ENCODE assay signal across 9 cellular contexts in genomic region chr2:96839288-96839874, GRCh38. TPM values are rescaled to one million over a fixed set of nuclear protein-coding genes. Genes with fewer than 3 reads are reported as not detected.
DNase-seq lines count a peak whose midpoint lies in the region; ATAC-seq, FAIRE-seq and TF ChIP-seq lines count a peak whose summit lies in the region.
"Had no signal": no experiment of that assay in that cellular context is flagged by ENCODE, and none has a peak within 500 bp of the region (broad histone marks: within the 10 kb centered on the region; RNA-seq: fewer than 3 reads in every experiment).

No MANE protein-coding gene starts in this region.

- H3K27me3 ChIP-seq in left ventricle myocardium inferior (ENCODE audit: low read depth): no peaks in the 10 kb centered on the region
- H3K27me3 ChIP-seq in A673 (replicated peaks; ENCODE audit: insufficient read depth, low read depth, low read length, poor library complexity): no peaks in the 10 kb centered on the region

- H3K9me3 ChIP-seq in left ventricle myocardium inferior (replicated peaks) (no peaks in the 10 kb centered on the region), A673 (ENCODE audit: low read depth, low read length, poor library complexity, severe bottlenecking) (no peaks in the 10 kb centered on the region)

- H3K4me3 ChIP-seq in left ventricle myocardium inferior: no peak overlapping the region
- H3K4me3 ChIP-seq in A673 (ENCODE audit: low read depth, low read length, poor library complexity, severe bottlenecking): no peak overlapping the region

- H3K36me3 Mint-ChIP-seq in activated CD8-positive, alpha-beta T cell treated with anti-CD3 and anti-CD28 coated beads, Interleukin-2, amount 10 ng/mL, durations not matched to agents 7 days and 5 days (ENCODE audit: low read depth): peaks cover 37% of the 10 kb centered on the region

- POLR2A ChIA-PET in activated CD8-positive, alpha-beta T cell treated with anti-CD3 and anti-CD28 coated beads, Interleukin-2, amount 10 ng/mL, durations not matched to agents 7 days and 5 days (lab: Charles Lee): interaction anchor here (0.6 to 2.3 kb wide), 6 partner anchors 8 to 124 kb away, joined by 3 to 12 read pairs (median 4); partner anchors contain the start of gene ANKRD39
- POLR2A ChIA-PET in A673 (lab: Charles Lee; ENCODE audit: low non-redundant PET): no interaction called here

- H3K36me3 ChIP-seq in left ventricle myocardium inferior (peaks cover 30% of the 10 kb centered on the region), A673 (ENCODE audit: insufficient read depth, low read length, poor library complexity, severe bottlenecking) (no peaks in the 10 kb centered on the region)

- H3K9me3 Mint-ChIP-seq in activated CD8-positive, alpha-beta T cell treated with anti-CD3 and anti-CD28 coated beads, Interleukin-2, amount 10 ng/mL, durations not matched to agents 7 days and 5 days (ENCODE audit: insufficient read depth): no peaks in the 10 kb centered on the region

- FAIRE-seq in H54 (lab: Jason Lieb, UNC): no peak
- FAIRE-seq: endometrium had no signal

- intact Hi-C loops in left ventricle myocardium inferior (cut with micrococcal nuclease): no loop called here
- intact Hi-C loops in A673 (cut with micrococcal nuclease; ENCODE audit: unreplicated experiment): no loop called here

- peak overlapping the region; percentile 56 for H3K4me3 Mint-ChIP-seq in activated CD8-positive, alpha-beta T cell treated with anti-CD3 and anti-CD28 coated beads, Interleukin-2, amount 10 ng/mL, durations not matched to agents 7 days and 5 days

- no TSS peak for BruUV-seq in A673 (replicated peaks; lab: Mats Ljungman, UMichigan)

- TF ChIP-seq CTCF in left ventricle myocardium inferior (IDR thresholded peaks at IDR 0.05; ENCODE audit: borderline replicate concordance) (no peak), A673 (conservative IDR thresholded peaks at IDR 0.05; ENCODE audit: low read depth, low read length) (no peak)

- H3K27me3 Mint-ChIP-seq in activated CD8-positive, alpha-beta T cell treated with anti-CD3 and anti-CD28 coated beads, Interleukin-2, amount 10 ng/mL, durations not matched to agents 7 days and 5 days (ENCODE audit: low read depth): no peaks in the 10 kb centered on the region

- H3K4me1 Mint-ChIP-seq in activated CD8-positive, alpha-beta T cell treated with anti-CD3 and anti-CD28 coated beads, Interleukin-2, amount 10 ng/mL, durations not matched to agents 7 days and 5 days (ENCODE audit: low read depth): peaks cover 29% of the 10 kb centered on the region

- peak; percentile 90 for DNase-seq in activated CD8-positive, alpha-beta T cell treated with anti-CD3 and anti-CD28 coated beads, Interleukin-2, amount 10 ng/mL, durations not matched to agents 7 days and 5 days
- DNase-seq in left ventricle myocardium inferior: peak; percentile 57
- DNase-seq in stimulated activated CD8-positive, alpha-beta memory T cell treated with anti-CD3 and anti-CD28 coated beads, Interleukin-15, amount 100 ng/mL, for 1 hour (ENCODE audit: low read depth): peak; percentile 48
- no peak for DNase-seq in H54 (ENCODE audit: insufficient read length, low spot score)
- DNase-seq in A673 (ENCODE audit: low spot score): no peak
- no peak for DNase-seq in NCI-H1048 (lab: John Stamatoyannopoulos, UW)

- CTCF ChIA-PET in activated CD8-positive, alpha-beta T cell treated with anti-CD3 and anti-CD28 coated beads, Interleukin-2, amount 10 ng/mL, durations not matched to agents 7 days and 5 days (lab: Charles Lee): interaction anchor here (0.8 to 2.6 kb wide), 4 partner anchors 19 to 124 kb away, joined by 4 to 10 read pairs (median 4); partner anchors contain the start of genes ANKRD39 and CNNM3
- CTCF ChIA-PET in A673 (lab: Charles Lee): no interaction called here

- peaks cover 49% of the 10 kb centered on the region for H3K4me1 ChIP-seq in left ventricle myocardium inferior
- no peaks in the 10 kb centered on the region for H3K4me1 ChIP-seq in A673 (ENCODE audit: insufficient read depth, low read length, poor library complexity, severe bottlenecking)

- H3K27ac Mint-ChIP-seq in activated CD8-positive, alpha-beta T cell treated with anti-CD3 and anti-CD28 coated beads, Interleukin-2, amount 10 ng/mL, durations not matched to agents 7 days and 5 days: peak overlapping the region; percentile 81

- no peak for TF ChIP-seq POLR2A in H54 (IDR thresholded peaks at IDR 0.05; ENCODE audit: low read depth, low read length)

- ATAC-seq in GM18502 (IDR thresholded peaks at IDR 0.05; ENCODE audit: poor library complexity, unreplicated experiment): peak; percentile 65
- ATAC-seq in HG03342 (IDR thresholded peaks at IDR 0.05; ENCODE audit: unreplicated experiment): peak; percentile 60
- peak; percentile 94 for ATAC-seq in activated CD8-positive, alpha-beta T cell treated with anti-CD3 and anti-CD28 coated beads, Interleukin-2, amount 10 ng/mL, durations not matched to agents 7 days and 5 days

- H3K27ac ChIP-seq in left ventricle myocardium inferior (replicated peaks) (no peak overlapping the region), A673 (ENCODE audit: low read depth, low read length, poor library complexity, severe bottlenecking) (no peak overlapping the region)

RNA-seq across cellular contexts. Expression of gene ANKRD23, which starts 4.4 kb away (rescaled TPM):
- total RNA-seq in activated CD8-positive, alpha-beta T cell treated with anti-CD3 and anti-CD28 coated beads, Interleukin-2, amount 10 ng/mL, durations not matched to agents 7 days and 5 days: 10 to 100 TPM; 12.6 to 17.2 TPM
- total RNA-seq in left ventricle myocardium inferior: 14.4 TPM
- total RNA-seq in A673 (2021): 6.2 and 8.6 TPM in 2 replicates

RNA-seq across cellular contexts. Expression of gene ANKRD39, which starts 18.4 kb away (rescaled TPM):
- 10 to 100 TPM; 35.4 to 36.7 TPM for total RNA-seq in activated CD8-positive, alpha-beta T cell treated with anti-CD3 and anti-CD28 coated beads, Interleukin-2, amount 10 ng/mL, durations not matched to agents 7 days and 5 days
- total RNA-seq in left ventricle myocardium inferior: 14.3 TPM
- 21.0 and 25.3 TPM in 2 replicates for total RNA-seq in A673 (2021)

RNA-seq across cellular contexts. Expression of gene CNNM3, which starts 23.3 kb away (rescaled TPM):
- 10 to 100 TPM; 28.1 to 29.9 TPM for total RNA-seq in activated CD8-positive, alpha-beta T cell treated with anti-CD3 and anti-CD28 coated beads, Interleukin-2, amount 10 ng/mL, durations not matched to agents 7 days and 5 days
- 11.1 TPM for total RNA-seq in left ventricle myocardium inferior
- total RNA-seq in A673 (2021): 20.3 and 20.9 TPM in 2 replicates

RNA-seq across cellular contexts. Expression of gene SEMA4C, which starts 30.5 kb away (rescaled TPM):
- total RNA-seq in activated CD8-positive, alpha-beta T cell treated with anti-CD3 and anti-CD28 coated beads, Interleukin-2, amount 10 ng/mL, durations not matched to agents 7 days and 5 days: 10 to 100 TPM; 21.0 to 24.5 TPM
- total RNA-seq in left ventricle myocardium inferior: 16.6 TPM
- 33.3 and 36.1 TPM in 2 replicates for total RNA-seq in A673 (2021)

Comparison
In these comparisons a context has a peak if more than half of its experiments do, and no peak if none do; other contexts are left out.
1. DNase-seq: peak in activated CD8-positive, alpha-beta T cell treated with anti-CD3 and anti-CD28 coated beads, Interleukin-2, amount 10 ng/mL, durations not matched to agents 7 days and 5 days (single experiment), left ventricle myocardium inferior (single experiment) and stimulated activated CD8-positive, alpha-beta memory T cell treated with anti-CD3 and anti-CD28 coated beads, Interleukin-15, amount 100 ng/mL, for 1 hour (single experiment); none in H54 (single experiment), A673 (single experiment) and NCI-H1048 (single experiment).
2. Peak in every context shown above with its lines, with median percentiles within 50 percentile points of each other: ATAC-seq.